ENCODE assay signal across 9 cellular contexts in the genomic region with DNA sequence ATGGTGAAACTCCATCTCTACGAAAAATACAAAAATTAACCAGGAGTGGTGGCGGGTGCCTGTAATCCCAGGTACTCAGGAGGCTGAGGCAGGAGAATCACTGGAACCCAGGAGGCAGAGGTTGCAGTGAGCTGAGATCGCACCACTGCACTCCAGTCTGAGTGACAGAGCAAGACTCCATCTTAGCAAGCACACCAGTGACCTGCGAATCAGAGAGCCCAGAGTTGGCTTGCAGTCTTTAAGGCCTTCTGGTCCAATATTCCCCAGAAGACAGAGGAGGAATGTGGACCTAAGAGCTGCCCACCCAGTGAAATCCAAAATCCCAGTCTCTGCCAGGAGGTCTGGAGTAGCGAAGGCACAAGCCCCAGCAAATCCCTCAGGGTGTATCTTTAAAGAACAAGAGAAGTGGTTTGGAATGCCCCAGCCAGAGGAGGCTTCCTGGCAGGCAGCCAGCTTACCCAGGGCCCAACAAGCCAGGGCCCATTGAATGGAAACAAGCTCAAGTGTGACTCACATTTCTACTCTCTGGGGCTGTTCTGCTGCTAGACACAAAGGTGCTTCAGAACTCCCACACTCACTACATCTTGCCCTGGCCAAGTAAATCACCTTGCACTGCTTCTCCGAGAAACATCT. TPM values are rescaled to one million over a fixed set of nuclear protein-coding genes. Genes with fewer than 3 reads are reported as not detected.
DNase-seq lines count a peak whose midpoint lies in the region; ATAC-seq, FAIRE-seq and TF ChIP-seq lines count a peak whose summit lies in the region.
"Had no signal": no experiment of that assay in that cellular context is flagged by ENCODE, and none has a peak within 500 bp of the region (broad histone marks: within the 10 kb centered on the region; RNA-seq: fewer than 3 reads in every experiment).

No MANE protein-coding gene starts in this region.

- FAIRE-seq in frontal cortex (lab: Jason Lieb, UNC) (no peak), kidney (lab: Jason Lieb, UNC) (no peak)
- FAIRE-seq: A204.1 had no signal

- DNase-seq in NCI-H1092 treated with DMSO at 0.1 percent for 48 hours (lab: John Stamatoyannopoulos, UW) (peak; percentile 12), NCI-H1092 (lab: John Stamatoyannopoulos, UW) (no peak), NCI-H2171 treated with DMSO at 0.1 percent for 48 hours (lab: John Stamatoyannopoulos, UW) (peak; percentile 93), medulla oblongata (ENCODE audit: extremely low spot score) (peak; percentile 36), frontal cortex (ENCODE audit: low spot score in 2 of 2) (no peak), inferior parietal cortex (ENCODE audit: extremely low spot score) (no peak), kidney (no peak)
- DNase-seq in activated naive CD4-positive, alpha-beta T cell treated with anti-CD3 and anti-CD28 coated beads, Interleukin-2, amount 50 U/mL, for 72 hours (ENCODE audit: low spot score in 2 of 2): peak in 1 of 2 donors; percentile 66

- H3K9me3 Mint-ChIP-seq in activated naive CD4-positive, alpha-beta T cell treated with anti-CD3 and anti-CD28 coated beads, Interleukin-2, amount 50 U/mL, for 72 hours: no peaks in the 10 kb centered on the region

- intact Hi-C loops in kidney (cut with DNase I): no loop called here

- H3K9me3 ChIP-seq in kidney (ENCODE audit: control insufficient read depth in 1 of 2, low read length in 2 of 2): no peaks in the 10 kb centered on the region

- no peaks in the 10 kb centered on the region for H3K36me3 Mint-ChIP-seq in activated naive CD4-positive, alpha-beta T cell treated with anti-CD3 and anti-CD28 coated beads, Interleukin-2, amount 50 U/mL, for 72 hours

- peak overlapping the region in 1 of 2 donors; percentile 52 for H3K27ac Mint-ChIP-seq in activated naive CD4-positive, alpha-beta T cell treated with anti-CD3 and anti-CD28 coated beads, Interleukin-2, amount 50 U/mL, for 72 hours

- no peaks in the 10 kb centered on the region for H3K4me1 ChIP-seq in kidney (ENCODE audit: control insufficient read depth in 1 of 2, insufficient read depth in 1 of 2, low read depth in 1 of 2, low read length in 2 of 2)

- H3K9ac ChIP-seq in kidney (ENCODE audit: low read length in 2 of 2): no peak overlapping the region

- H3K27ac ChIP-seq in kidney (ENCODE audit: low read depth in 2 of 2, low read length in 2 of 2): no peak overlapping the region

- no peak overlapping the region for H3K4me3 ChIP-seq in kidney (ENCODE audit: low read length in 2 of 2)

- ATAC-seq in activated naive CD4-positive, alpha-beta T cell treated with anti-CD3 and anti-CD28 coated beads, Interleukin-2, amount 50 U/mL, for 72 hours: peak; percentile 92 to 93

- no peak for TF ChIP-seq CTCF in kidney (IDR thresholded peaks at IDR 0.05; ENCODE audit: borderline replicate concordance, extremely low read depth, insufficient read depth)

- no peaks in the 10 kb centered on the region for H3K36me3 ChIP-seq in kidney (ENCODE audit: control insufficient read depth in 1 of 2, insufficient read depth in 2 of 2, low read length in 2 of 2)

RNA-seq across cellular contexts. Expression of gene GPR161, which starts 23.9 kb away (rescaled TPM):
- under 1 TPM; 0.34 to 0.53 TPM for total RNA-seq in activated naive CD4-positive, alpha-beta T cell treated with anti-CD3 and anti-CD28 coated beads, Interleukin-2, amount 50 U/mL, for 72 hours
- total RNA-seq in frontal cortex (76.2 TPM), kidney (4.2 TPM)
- polyA plus RNA-seq in kidney (ENCODE audit: insufficient read depth, low read depth, low replicate concordance): 1.4 TPM

Comparison
In these comparisons a context has a peak if more than half of its experiments do, and no peak if none do; other contexts are left out.
1. DNase-seq: peak in NCI-H1092 treated with DMSO at 0.1 percent for 48 hours (single experiment), NCI-H2171 treated with DMSO at 0.1 percent for 48 hours (single experiment) and medulla oblongata (single experiment); none in NCI-H1092 (single experiment), frontal cortex (0 of 2), inferior parietal cortex (single experiment) and kidney (single experiment).
2. RNA of gene GPR161, which starts 23.9 kb away (total RNA-seq): 76.2 TPM in frontal cortex (single experiment); 4.2 TPM in kidney (single experiment) and 0.34 to 0.53 TPM in activated naive CD4-positive, alpha-beta T cell treated with anti-CD3 and anti-CD28 coated beads, Interleukin-2, amount 50 U/mL, for 72 hours; every median in the first group is over 10 times any median in the second.